8 cellular contexts compared by ENCODE assay signal in the genomic region with DNA sequence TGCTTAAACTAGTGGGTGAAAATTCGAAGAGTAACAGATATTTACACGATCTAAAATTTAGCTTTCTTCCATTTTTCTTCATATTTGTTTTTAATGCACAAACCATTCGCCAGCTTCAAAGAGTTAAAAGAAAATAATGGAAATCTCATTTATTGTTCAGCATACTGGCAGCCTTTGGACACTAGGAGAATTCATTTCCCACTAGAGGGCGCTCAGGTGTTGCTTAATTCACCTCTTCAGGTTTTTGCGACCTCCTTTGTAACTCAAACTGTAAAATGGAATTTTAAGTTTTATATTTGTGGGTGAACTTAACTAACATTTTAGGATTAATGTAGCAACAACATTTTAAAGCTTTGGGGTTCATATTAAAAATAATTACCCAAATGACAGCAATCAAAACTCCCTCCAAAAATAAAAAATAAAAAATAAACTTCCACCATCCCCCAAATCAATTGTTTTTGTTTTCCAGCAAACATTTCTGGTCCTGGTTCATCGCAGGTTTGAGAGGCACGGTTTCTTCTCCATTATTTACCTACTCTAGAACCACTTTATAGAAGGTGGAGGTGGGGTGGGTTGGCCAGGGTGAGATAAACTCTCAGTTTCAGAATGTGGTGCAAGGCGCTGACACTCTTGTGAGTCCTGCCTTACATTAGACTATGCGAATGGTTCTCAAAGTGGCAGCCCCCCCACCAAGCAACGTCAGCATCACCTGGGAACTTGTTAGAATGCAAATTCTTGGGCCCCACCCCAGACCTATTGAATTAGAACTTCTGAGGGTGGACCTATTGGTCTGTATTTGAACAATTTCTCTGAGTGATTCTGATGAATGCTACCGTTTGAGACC. TPM values are rescaled to one million over a fixed set of nuclear protein-coding genes. Genes with fewer than 3 reads are reported as not detected.
DNase-seq lines count a peak whose midpoint lies in the region; ATAC-seq, FAIRE-seq and TF ChIP-seq lines count a peak whose summit lies in the region.

No MANE protein-coding gene starts in this region.

- H3K27me3 Mint-ChIP-seq in activated CD4-positive, alpha-beta memory T cell treated with anti-CD3 and anti-CD28 coated beads, Interleukin-2, amount 10 ng/mL, durations not matched to agents 7 days and 5 days, result peaks cover 1% of the 10 kb centered on the region

- no peak overlapping the region for H3K4me3 Mint-ChIP-seq in activated CD4-positive, alpha-beta memory T cell treated with anti-CD3 and anti-CD28 coated beads, Interleukin-2, amount 10 ng/mL, durations not matched to agents 7 days and 5 days

- POLR2A ChIA-PET in activated CD4-positive, alpha-beta memory T cell treated with anti-CD3 and anti-CD28 coated beads, Interleukin-2, amount 10 ng/mL, durations not matched to agents 7 days and 5 days (lab: Charles Lee), result no interaction called here

- no peak overlapping the region for H3K4me3 ChIP-seq in GM06990 (replicated peaks; ENCODE audit: low read depth, low read length)
- H3K4me3 ChIP-seq in foreskin fibroblast (ENCODE audit: low read depth in 1 of 2, low read length in 2 of 2), result no peak overlapping the region
- no peak overlapping the region for H3K4me3 ChIP-seq in pancreas

- peak; percentile 74 for ATAC-seq in HG03095 (IDR thresholded peaks at IDR 0.05; ENCODE audit: unreplicated experiment)
- peak; percentile 63 to 82 (median 76) for ATAC-seq in pancreas
- ATAC-seq in HG02623 (IDR thresholded peaks at IDR 0.05; ENCODE audit: unreplicated experiment), result no peak

- H3K27ac ChIP-seq in pancreas, result no peak overlapping the region

- H3K4me1 ChIP-seq in pancreas, result no peaks in the 10 kb centered on the region

- peak; percentile 38 for DNase-seq in 8988T
- peak; percentile 10 for DNase-seq in GM06990 (ENCODE audit: extremely low read depth, insufficient read length)
- peak; percentile 51 for DNase-seq in NCI-H345 treated with DMSO at 0.1 percent for 48 hours (lab: John Stamatoyannopoulos, UW; ENCODE audit: unreplicated experiment)
- DNase-seq in activated CD4-positive, alpha-beta memory T cell treated with anti-CD3 and anti-CD28 coated beads, Interleukin-2, amount 10 ng/mL, durations not matched to agents 7 days and 5 days, result peak; percentile 38
- DNase-seq in foreskin fibroblast, result peak; percentile 41 to 86
- DNase-seq in pancreas, result peak in 3 of 6 donors; percentile 21 to 61 (median 45)

- H3K27ac Mint-ChIP-seq in activated CD4-positive, alpha-beta memory T cell treated with anti-CD3 and anti-CD28 coated beads, Interleukin-2, amount 10 ng/mL, durations not matched to agents 7 days and 5 days, result no peak overlapping the region

- H3K4me1 Mint-ChIP-seq in activated CD4-positive, alpha-beta memory T cell treated with anti-CD3 and anti-CD28 coated beads, Interleukin-2, amount 10 ng/mL, durations not matched to agents 7 days and 5 days, result no peaks in the 10 kb centered on the region

- no peaks in the 10 kb centered on the region for H3K36me3 ChIP-seq in GM06990 (ENCODE audit: control insufficient read depth, insufficient read depth, low read length)
- H3K36me3 ChIP-seq in pancreas, result no peaks in the 10 kb centered on the region

- 18 to 22% methylated on average over 11 of the region's 11 CpGs for WGBS in pancreas, 2 donors

- peak; percentile 83 for FAIRE-seq in pancreas (lab: Jason Lieb, UNC)

- intact Hi-C loops in pancreas (cut with DNase I), result loop anchor here in 2 of 3 donors (5.0 to 10.0 kb wide), 3 partner anchors 296 to 414 kb away; no protein-coding TSS in a partner anchor

- no peaks in the 10 kb centered on the region for H3K9me3 Mint-ChIP-seq in activated CD4-positive, alpha-beta memory T cell treated with anti-CD3 and anti-CD28 coated beads, Interleukin-2, amount 10 ng/mL, durations not matched to agents 7 days and 5 days

- H3K27me3 ChIP-seq in GM06990 (replicated peaks; ENCODE audit: control insufficient read depth, insufficient read depth, low read length) (no peaks in the 10 kb centered on the region), pancreas (no peaks in the 10 kb centered on the region)

- CTCF ChIA-PET in activated CD4-positive, alpha-beta memory T cell treated with anti-CD3 and anti-CD28 coated beads, Interleukin-2, amount 10 ng/mL, durations not matched to agents 7 days and 5 days (lab: Charles Lee), result interaction anchor here (0.9 to 3.4 kb wide), 8 partner anchors 9 to 244 kb away, joined by 3 to 24 read pairs (median 4); no protein-coding TSS in a partner anchor

- no peaks in the 10 kb centered on the region for H3K36me3 Mint-ChIP-seq in activated CD4-positive, alpha-beta memory T cell treated with anti-CD3 and anti-CD28 coated beads, Interleukin-2, amount 10 ng/mL, durations not matched to agents 7 days and 5 days (ENCODE audit: low read depth)

- peak; percentile 72 for TF ChIP-seq CTCF in GM06990 (IDR thresholded peaks at IDR 0.05; ENCODE audit: insufficient read depth, low read length, poor library complexity, severe bottlenecking)
- TF ChIP-seq CTCF in foreskin fibroblast (IDR thresholded peaks at IDR 0.05; ENCODE audit: low read depth, low read length), result peak; percentile 74
- TF ChIP-seq CTCF in pancreas (IDR thresholded peaks at IDR 0.05), result peak; percentile 41 to 66 (median 62)

- H3K9me3 ChIP-seq in pancreas, result no peaks in the 10 kb centered on the region

RNA-seq across cellular contexts. Expression of a gene that starts 24.7 kb away (rescaled TPM):
- total RNA-seq in activated CD4-positive, alpha-beta memory T cell treated with anti-CD3 and anti-CD28 coated beads, Interleukin-2, amount 10 ng/mL, durations not matched to agents 7 days and 5 days, result 10 to 100 TPM; 39.7 to 46.4 TPM
- total RNA-seq in pancreas, result 10 to 100 TPM in 5 of 6 donors, 1 to 10 TPM in 1; 8.9 to 17.6 (median 13.8) TPM
- polyA plus RNA-seq in pancreas, result 1 to 10 TPM; 5.5 to 7.5 TPM
